1 cellular context compared by ENCODE assay signal in the genomic region with DNA sequence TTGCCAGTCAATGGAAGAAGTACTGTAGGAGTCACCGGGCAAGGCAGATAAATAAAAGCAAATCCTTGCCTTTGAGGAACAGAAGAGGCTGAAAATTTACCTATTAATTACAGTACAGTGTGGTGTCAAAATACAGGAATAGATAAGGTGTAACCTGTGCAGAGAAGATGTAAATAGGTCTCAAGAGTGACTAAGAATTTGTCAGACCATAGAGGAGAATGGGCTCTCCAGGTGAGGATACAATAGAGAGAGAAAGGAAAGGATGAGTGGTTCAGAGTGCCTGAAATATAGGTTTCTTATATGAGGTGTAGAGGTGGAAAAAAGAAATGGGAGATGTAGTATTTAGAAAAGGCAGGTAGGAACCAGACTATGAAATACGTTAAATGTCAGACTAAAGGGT.
TF ChIP-seq lines count a peak whose summit lies in the region.

No MANE protein-coding gene starts in this region.

TF ChIP-seq in GM23338, 12 proteins besides CTCF, POLR2A, EP300 and RAD21 (continued from another document):
- TF ChIP-seq, protein P1, sequence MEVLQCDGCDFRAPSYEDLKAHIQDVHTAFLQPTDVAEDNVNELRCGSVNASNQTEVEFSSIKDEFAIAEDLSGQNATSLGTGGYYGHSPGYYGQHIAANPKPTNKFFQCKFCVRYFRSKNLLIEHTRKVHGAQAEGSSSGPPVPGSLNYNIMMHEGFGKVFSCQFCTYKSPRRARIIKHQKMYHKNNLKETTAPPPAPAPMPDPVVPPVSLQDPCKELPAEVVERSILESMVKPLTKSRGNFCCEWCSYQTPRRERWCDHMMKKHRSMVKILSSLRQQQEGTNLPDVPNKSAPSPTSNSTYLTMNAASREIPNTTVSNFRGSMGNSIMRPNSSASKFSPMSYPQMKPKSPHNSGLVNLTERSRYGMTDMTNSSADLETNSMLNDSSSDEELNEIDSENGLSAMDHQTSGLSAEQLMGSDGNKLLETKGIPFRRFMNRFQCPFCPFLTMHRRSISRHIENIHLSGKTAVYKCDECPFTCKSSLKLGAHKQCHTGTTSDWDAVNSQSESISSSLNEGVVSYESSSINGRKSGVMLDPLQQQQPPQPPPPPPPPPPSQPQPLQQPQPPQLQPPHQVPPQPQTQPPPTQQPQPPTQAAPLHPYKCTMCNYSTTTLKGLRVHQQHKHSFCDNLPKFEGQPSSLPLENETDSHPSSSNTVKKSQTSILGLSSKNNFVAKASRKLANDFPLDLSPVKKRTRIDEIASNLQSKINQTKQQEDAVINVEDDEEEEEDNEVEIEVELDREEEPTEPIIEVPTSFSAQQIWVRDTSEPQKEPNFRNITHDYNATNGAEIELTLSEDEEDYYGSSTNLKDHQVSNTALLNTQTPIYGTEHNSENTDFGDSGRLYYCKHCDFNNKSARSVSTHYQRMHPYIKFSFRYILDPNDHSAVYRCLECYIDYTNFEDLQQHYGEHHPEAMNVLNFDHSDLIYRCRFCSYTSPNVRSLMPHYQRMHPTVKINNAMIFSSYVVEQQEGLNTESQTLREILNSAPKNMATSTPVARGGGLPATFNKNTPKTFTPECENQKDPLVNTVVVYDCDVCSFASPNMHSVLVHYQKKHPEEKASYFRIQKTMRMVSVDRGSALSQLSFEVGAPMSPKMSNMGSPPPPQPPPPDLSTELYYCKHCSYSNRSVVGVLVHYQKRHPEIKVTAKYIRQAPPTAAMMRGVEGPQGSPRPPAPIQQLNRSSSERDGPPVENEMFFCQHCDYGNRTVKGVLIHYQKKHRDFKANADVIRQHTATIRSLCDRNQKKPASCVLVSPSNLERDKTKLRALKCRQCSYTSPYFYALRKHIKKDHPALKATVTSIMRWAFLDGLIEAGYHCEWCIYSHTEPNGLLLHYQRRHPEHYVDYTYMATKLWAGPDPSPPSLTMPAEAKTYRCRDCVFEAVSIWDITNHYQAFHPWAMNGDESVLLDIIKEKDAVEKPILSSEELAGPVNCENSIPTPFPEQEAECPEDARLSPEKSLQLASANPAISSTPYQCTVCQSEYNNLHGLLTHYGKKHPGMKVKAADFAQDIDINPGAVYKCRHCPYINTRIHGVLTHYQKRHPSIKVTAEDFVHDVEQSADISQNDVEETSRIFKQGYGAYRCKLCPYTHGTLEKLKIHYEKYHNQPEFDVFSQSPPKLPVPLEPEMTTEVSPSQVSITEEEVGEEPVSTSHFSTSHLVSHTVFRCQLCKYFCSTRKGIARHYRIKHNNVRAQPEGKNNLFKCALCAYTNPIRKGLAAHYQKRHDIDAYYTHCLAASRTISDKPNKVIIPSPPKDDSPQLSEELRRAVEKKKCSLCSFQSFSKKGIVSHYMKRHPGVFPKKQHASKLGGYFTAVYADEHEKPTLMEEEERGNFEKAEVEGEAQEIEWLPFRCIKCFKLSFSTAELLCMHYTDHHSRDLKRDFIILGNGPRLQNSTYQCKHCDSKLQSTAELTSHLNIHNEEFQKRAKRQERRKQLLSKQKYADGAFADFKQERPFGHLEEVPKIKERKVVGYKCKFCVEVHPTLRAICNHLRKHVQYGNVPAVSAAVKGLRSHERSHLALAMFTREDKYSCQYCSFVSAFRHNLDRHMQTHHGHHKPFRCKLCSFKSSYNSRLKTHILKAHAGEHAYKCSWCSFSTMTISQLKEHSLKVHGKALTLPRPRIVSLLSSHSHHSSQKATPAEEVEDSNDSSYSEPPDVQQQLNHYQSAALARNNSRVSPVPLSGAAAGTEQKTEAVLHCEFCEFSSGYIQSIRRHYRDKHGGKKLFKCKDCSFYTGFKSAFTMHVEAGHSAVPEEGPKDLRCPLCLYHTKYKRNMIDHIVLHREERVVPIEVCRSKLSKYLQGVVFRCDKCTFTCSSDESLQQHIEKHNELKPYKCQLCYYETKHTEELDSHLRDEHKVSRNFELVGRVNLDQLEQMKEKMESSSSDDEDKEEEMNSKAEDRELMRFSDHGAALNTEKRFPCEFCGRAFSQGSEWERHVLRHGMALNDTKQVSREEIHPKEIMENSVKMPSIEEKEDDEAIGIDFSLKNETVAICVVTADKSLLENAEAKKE (CRISPR knock-in tag; IDR thresholded peaks at IDR 0.05), result no peak
- TF ChIP-seq JUNB (IDR thresholded peaks at IDR 0.05; ENCODE audit: unreplicated experiment), result no peak
- TF ChIP-seq, protein P2, sequence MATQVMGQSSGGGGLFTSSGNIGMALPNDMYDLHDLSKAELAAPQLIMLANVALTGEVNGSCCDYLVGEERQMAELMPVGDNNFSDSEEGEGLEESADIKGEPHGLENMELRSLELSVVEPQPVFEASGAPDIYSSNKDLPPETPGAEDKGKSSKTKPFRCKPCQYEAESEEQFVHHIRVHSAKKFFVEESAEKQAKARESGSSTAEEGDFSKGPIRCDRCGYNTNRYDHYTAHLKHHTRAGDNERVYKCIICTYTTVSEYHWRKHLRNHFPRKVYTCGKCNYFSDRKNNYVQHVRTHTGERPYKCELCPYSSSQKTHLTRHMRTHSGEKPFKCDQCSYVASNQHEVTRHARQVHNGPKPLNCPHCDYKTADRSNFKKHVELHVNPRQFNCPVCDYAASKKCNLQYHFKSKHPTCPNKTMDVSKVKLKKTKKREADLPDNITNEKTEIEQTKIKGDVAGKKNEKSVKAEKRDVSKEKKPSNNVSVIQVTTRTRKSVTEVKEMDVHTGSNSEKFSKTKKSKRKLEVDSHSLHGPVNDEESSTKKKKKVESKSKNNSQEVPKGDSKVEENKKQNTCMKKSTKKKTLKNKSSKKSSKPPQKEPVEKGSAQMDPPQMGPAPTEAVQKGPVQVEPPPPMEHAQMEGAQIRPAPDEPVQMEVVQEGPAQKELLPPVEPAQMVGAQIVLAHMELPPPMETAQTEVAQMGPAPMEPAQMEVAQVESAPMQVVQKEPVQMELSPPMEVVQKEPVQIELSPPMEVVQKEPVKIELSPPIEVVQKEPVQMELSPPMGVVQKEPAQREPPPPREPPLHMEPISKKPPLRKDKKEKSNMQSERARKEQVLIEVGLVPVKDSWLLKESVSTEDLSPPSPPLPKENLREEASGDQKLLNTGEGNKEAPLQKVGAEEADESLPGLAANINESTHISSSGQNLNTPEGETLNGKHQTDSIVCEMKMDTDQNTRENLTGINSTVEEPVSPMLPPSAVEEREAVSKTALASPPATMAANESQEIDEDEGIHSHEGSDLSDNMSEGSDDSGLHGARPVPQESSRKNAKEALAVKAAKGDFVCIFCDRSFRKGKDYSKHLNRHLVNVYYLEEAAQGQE (IDR thresholded peaks at IDR 0.05; ENCODE audit: unreplicated experiment), result no peak
- TF ChIP-seq ZNF114 (CRISPR knock-in tag; IDR thresholded peaks at IDR 0.05), result no peak
- no peak for TF ChIP-seq EZH2phosphoT487 (IDR thresholded peaks at IDR 0.05; ENCODE audit: unreplicated experiment)
- TF ChIP-seq EZH2 (IDR thresholded peaks at IDR 0.05; ENCODE audit: low read depth, unreplicated experiment), result no peak
- no peak for TF ChIP-seq NANOG (IDR thresholded peaks at IDR 0.05; ENCODE audit: borderline replicate concordance)
- no peak for TF ChIP-seq ZNF331 (CRISPR knock-in tag; IDR thresholded peaks at IDR 0.05; ENCODE audit: low read depth)
- TF ChIP-seq, protein P3, sequence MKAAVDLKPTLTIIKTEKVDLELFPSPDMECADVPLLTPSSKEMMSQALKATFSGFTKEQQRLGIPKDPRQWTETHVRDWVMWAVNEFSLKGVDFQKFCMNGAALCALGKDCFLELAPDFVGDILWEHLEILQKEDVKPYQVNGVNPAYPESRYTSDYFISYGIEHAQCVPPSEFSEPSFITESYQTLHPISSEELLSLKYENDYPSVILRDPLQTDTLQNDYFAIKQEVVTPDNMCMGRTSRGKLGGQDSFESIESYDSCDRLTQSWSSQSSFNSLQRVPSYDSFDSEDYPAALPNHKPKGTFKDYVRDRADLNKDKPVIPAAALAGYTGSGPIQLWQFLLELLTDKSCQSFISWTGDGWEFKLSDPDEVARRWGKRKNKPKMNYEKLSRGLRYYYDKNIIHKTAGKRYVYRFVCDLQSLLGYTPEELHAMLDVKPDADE (IDR thresholded peaks at IDR 0.05), result no peak
